10 cellular contexts compared by ENCODE assay signal in genomic region chr12:400828-401227, GRCh38. TPM values are rescaled to one million over a fixed set of nuclear protein-coding genes. Genes with fewer than 3 reads are reported as not detected.
DNase-seq lines count a peak whose midpoint lies in the region; ATAC-seq, FAIRE-seq and TF ChIP-seq lines count a peak whose summit lies in the region.
"Had no signal": no experiment of that assay in that cellular context is flagged by ENCODE, and none has a peak within 500 bp of the region (broad histone marks: within the 10 kb centered on the region; RNA-seq: fewer than 3 reads in every experiment).

No MANE protein-coding gene starts in this region.

- peak; percentile 4 for ATAC-seq in WTC11
- no peak for ATAC-seq in HG03025 (IDR thresholded peaks at IDR 0.05; ENCODE audit: low FRiP score, unreplicated experiment)

- H3K4me3 ChIP-seq in HFF-Myc (replicated peaks; ENCODE audit: low read depth, low read length) (peak overlapping the region; percentile 91), kidney (ENCODE audit: low read length in 2 of 2) (peak overlapping the region; percentile 96 to 97), testis (peak overlapping the region; percentile 58 to 73)

- no peak for TF ChIP-seq CTCF in HFF-Myc (IDR thresholded peaks at IDR 0.05; ENCODE audit: low read depth, low read length, missing control alignments)
- no peak for TF ChIP-seq CTCF in WTC11 (IDR thresholded peaks at IDR 0.05)
- TF ChIP-seq CTCF in kidney (IDR thresholded peaks at IDR 0.05; ENCODE audit: borderline replicate concordance, extremely low read depth, insufficient read depth): no peak
- no peak for TF ChIP-seq CTCF in testis (IDR thresholded peaks at IDR 0.05)

- no peak overlapping the region for H3K27ac ChIP-seq in kidney (ENCODE audit: low read depth in 2 of 2, low read length in 2 of 2)
- no peak overlapping the region for H3K27ac ChIP-seq in testis

- no peaks in the 10 kb centered on the region for H3K27me3 ChIP-seq in testis

- H3K36me3 Mint-ChIP-seq in WTC11: peaks cover 4% of the 10 kb centered on the region

- H3K9me3 ChIP-seq in kidney (ENCODE audit: control insufficient read depth in 1 of 2, low read length in 2 of 2) (no peaks in the 10 kb centered on the region), testis (no peaks in the 10 kb centered on the region)

- POLR2A ChIA-PET in WTC11 (lab: Charles Lee): interaction anchor here (1.8 kb wide), 1 partner anchor 11 kb away, joined by 12 read pairs; the partner anchor contains the start of gene KDM5A

- H3K27me3 Mint-ChIP-seq in WTC11 (ENCODE audit: low read depth): no peaks in the 10 kb centered on the region

- CTCF ChIA-PET in WTC11 (lab: Charles Lee): interaction anchor here (0.8 to 2.2 kb wide), 5 partner anchors 12 to 181 kb away, joined by 3 to 12 read pairs (median 3); no protein-coding TSS in a partner anchor

- H3K36me3 ChIP-seq in kidney (ENCODE audit: control insufficient read depth in 1 of 2, insufficient read depth in 2 of 2, low read length in 2 of 2): no peaks in the 10 kb centered on the region
- no peaks in the 10 kb centered on the region for H3K36me3 ChIP-seq in testis (ENCODE audit: low read depth, missing control alignments)

- H3K4me1 ChIP-seq in kidney (ENCODE audit: control insufficient read depth in 1 of 2, insufficient read depth in 1 of 2, low read depth in 1 of 2, low read length in 2 of 2) (peaks cover 0 to 3% of the 10 kb centered on the region in 2 donors), testis (peaks cover 7% of the 10 kb centered on the region)

- intact Hi-C loops in kidney (cut with DNase I) (no loop called here), testis (cut with DNase I; ENCODE audit: low total_unique reads) (no loop called here)

- no peaks in the 10 kb centered on the region for H3K4me1 Mint-ChIP-seq in WTC11

- H3K4me3 Mint-ChIP-seq in WTC11: no peak overlapping the region
- H3K4me3 Mint-ChIP-seq: activated naive CD4-positive, alpha-beta T cell treated with anti-CD3 and anti-CD28 coated beads for 36 hours had no signal

- 42 to 47% methylated on average over 8 of the region's 8 CpGs for WGBS in testis, 2 donors

- H3K9me3 Mint-ChIP-seq in WTC11: no peaks in the 10 kb centered on the region
- H3K9me3 Mint-ChIP-seq: activated naive CD4-positive, alpha-beta T cell treated with anti-CD3 and anti-CD28 coated beads for 36 hours had no signal

- FAIRE-seq in kidney (lab: Jason Lieb, UNC): no peak

- H3K9ac ChIP-seq in kidney (ENCODE audit: low read length in 2 of 2): peak overlapping the region in 1 of 2 donors; percentile 81

- DNase-seq in HFF-Myc (ENCODE audit: extremely low read depth, low read depth) (no peak), WTC11 (ENCODE audit: low spot score) (no peak), kidney (no peak), testis (no peak), NCI-H524 treated with DMSO at 0.1 percent for 48 hours (lab: John Stamatoyannopoulos, UW) (no peak), DMS53 treated with DMSO at 0.1 percent for 48 hours (lab: John Stamatoyannopoulos, UW; ENCODE audit: unreplicated experiment) (no peak)
- DNase-seq in activated effector memory CD4-positive, alpha-beta T cell treated with Interleukin-2 at 50 U/mL for 16 hours: no peak
- DNase-seq: kidney glomerular epithelial cell had no signal

- H3K27ac Mint-ChIP-seq in WTC11: no peak overlapping the region
- H3K27ac Mint-ChIP-seq: activated naive CD4-positive, alpha-beta T cell treated with anti-CD3 and anti-CD28 coated beads for 36 hours had no signal

- no peak for TF ChIP-seq POLR2A in testis (IDR thresholded peaks at IDR 0.05)

TF ChIP-seq in WTC11, 78 proteins besides CTCF, POLR2A, EP300 and RAD21:
- no peak for TF ChIP-seq HMGXB4 (CRISPR knock-in tag; IDR thresholded peaks at IDR 0.05)
- no peak for TF ChIP-seq E2F4 (CRISPR knock-in tag; IDR thresholded peaks at IDR 0.05; ENCODE audit: borderline replicate concordance, low read depth)
- no peak for TF ChIP-seq ZSCAN18 (CRISPR knock-in tag; IDR thresholded peaks at IDR 0.05)
- no peak for TF ChIP-seq GTF2I (CRISPR knock-in tag; conservative IDR thresholded peaks at IDR 0.05)

RNA-seq across cellular contexts. Expression of gene CCDC77, which starts 0.6 kb away (rescaled TPM):
- total RNA-seq in WTC11 (2021) (24.2 to 29.7 TPM (median 28.9 TPM) in 3 replicates), kidney (6.0 TPM), testis (10 to 100 TPM; 21.3 to 37.0 TPM)
- polyA plus RNA-seq in kidney (ENCODE audit: insufficient read depth, low read depth, low replicate concordance) (3.1 TPM), testis (ENCODE audit: insufficient read depth, low read depth, low replicate concordance) (19.5 TPM)

RNA-seq across cellular contexts. Expression of gene KDM5A, which starts 11.7 kb away (rescaled TPM):
- 49.2 to 57.6 TPM (median 52.0 TPM) in 3 replicates for total RNA-seq in WTC11 (2021)
- total RNA-seq in kidney: 76.6 TPM
- polyA plus RNA-seq in kidney (ENCODE audit: insufficient read depth, low read depth, low replicate concordance): 4.5 TPM
- total RNA-seq in testis: 100 to 1,000 TPM; 113 to 127 TPM
- 41.7 TPM for polyA plus RNA-seq in testis (ENCODE audit: insufficient read depth, low read depth, low replicate concordance)

RNA-seq across cellular contexts. Expression of gene B4GALNT3, which starts 58.9 kb away (rescaled TPM):
- total RNA-seq in WTC11 (2021) (19.0 to 22.0 TPM (median 20.9 TPM) in 3 replicates), kidney (12.5 TPM), testis (10 to 100 TPM; 16.7 to 24.3 TPM)
- polyA plus RNA-seq in kidney (ENCODE audit: insufficient read depth, low read depth, low replicate concordance) (11.3 TPM), testis (ENCODE audit: insufficient read depth, low read depth, low replicate concordance) (34.6 TPM)
